Comparison of ENCODE assay signal across 14 cellular contexts in genomic region chr11:72776844-72777754, GRCh38. TPM values are rescaled to one million over a fixed set of nuclear protein-coding genes. Genes with fewer than 3 reads are reported as not detected.
A peak's percentile ranks its signal among the peaks of the same experiment; 100 is the strongest.
DNase-seq lines count a peak whose midpoint lies in the region; ATAC-seq and TF ChIP-seq lines count a peak whose summit lies in the region.
"Had no signal": no experiment of that assay in that cellular context is flagged by ENCODE, and none has a peak within 500 bp of the region (broad histone marks: within the 10 kb centered on the region; RNA-seq: fewer than 3 reads in every experiment).

No MANE protein-coding gene starts in this region.

- H3K27me3 ChIP-seq in vagina (no peaks in the 10 kb centered on the region), A673 (replicated peaks; ENCODE audit: insufficient read depth, low read depth, low read length, poor library complexity) (no peaks in the 10 kb centered on the region)
- H3K27me3 ChIP-seq: sigmoid colon had no signal

- H3K4me3 ChIP-seq in mucosa of descending colon: no peak overlapping the region
- H3K4me3 ChIP-seq in vagina: no peak overlapping the region
- H3K4me3 ChIP-seq in A673 (ENCODE audit: low read depth, low read length, poor library complexity, severe bottlenecking): no peak overlapping the region
- H3K4me3 ChIP-seq: left lung, sigmoid colon had no signal

- H3K36me3 ChIP-seq in mucosa of descending colon (ENCODE audit: low read depth) (no peaks in the 10 kb centered on the region), vagina (no peaks in the 10 kb centered on the region), A673 (ENCODE audit: insufficient read depth, low read length, poor library complexity, severe bottlenecking) (no peaks in the 10 kb centered on the region)
- H3K36me3 ChIP-seq: left lung, sigmoid colon had no signal

- no peaks in the 10 kb centered on the region for H3K9me3 ChIP-seq in mucosa of descending colon
- no peaks in the 10 kb centered on the region for H3K9me3 ChIP-seq in vagina
- H3K9me3 ChIP-seq in A673 (ENCODE audit: low read depth, low read length, poor library complexity, severe bottlenecking): no peaks in the 10 kb centered on the region
- H3K9me3 ChIP-seq: left lung, sigmoid colon had no signal

- H3K4me3 Mint-ChIP-seq in activated CD4-positive, alpha-beta T cell treated with anti-CD3 and anti-CD28 coated beads, Interleukin-2, amount 10 ng/mL, durations not matched to agents 24 days and 14 days: no peak overlapping the region

- POLR2A ChIA-PET in A673 (lab: Charles Lee; ENCODE audit: low non-redundant PET): no interaction called here

- no peak for DNase-seq in activated CD4-positive, alpha-beta T cell treated with anti-CD3 and anti-CD28 coated beads, Interleukin-2, amount 10 ng/mL, durations not matched to agents 24 days and 14 days
- DNase-seq in activated CD4-positive, alpha-beta T cell treated with anti-CD3 and anti-CD28 coated beads for 4 hours: no peak
- DNase-seq in head of caudate nucleus: peak; percentile 59 to 95 (median 80)
- DNase-seq in mucosa of descending colon: peak in 2 of 3 donors; percentile 46 to 62
- DNase-seq in vagina (ENCODE audit: extremely low spot score in 2 of 2): no peak
- DNase-seq in A673 (ENCODE audit: low spot score): no peak
- DNase-seq in MV-4-11 (lab: John Stamatoyannopoulos, UW): no peak
- DNase-seq: activated T-cell treated with anti-CD3 and anti-CD28 coated beads, Interleukin-2, amount 50 U/mL, for 48 hours; central memory CD4-positive, alpha-beta T cell; DND-41; sigmoid colon; T1000 had no signal

- peak overlapping the region; percentile 10 for H3K27ac Mint-ChIP-seq in activated CD4-positive, alpha-beta T cell treated with anti-CD3 and anti-CD28 coated beads, Interleukin-2, amount 10 ng/mL, durations not matched to agents 24 days and 14 days

- H3K4me1 ChIP-seq in mucosa of descending colon (ENCODE audit: low read depth) (peaks cover 40% of the 10 kb centered on the region), vagina (peaks cover 86% of the 10 kb centered on the region), A673 (ENCODE audit: insufficient read depth, low read length, poor library complexity, severe bottlenecking) (peaks cover 23% of the 10 kb centered on the region)

- no TSS peak for BruUV-seq in A673 (replicated peaks; lab: Mats Ljungman, UMichigan)

- intact Hi-C loops in activated CD4-positive, alpha-beta T cell treated with anti-CD3 and anti-CD28 coated beads, Interleukin-2, amount 10 ng/mL, durations not matched to agents 24 days and 14 days (cut with micrococcal nuclease): no loop called here
- intact Hi-C loops in head of caudate nucleus (cut with DNase I) (no loop called here), mucosa of descending colon (cut with DNase I, micrococcal nuclease) (no loop called here), vagina (cut with DNase I) (no loop called here), A673 (cut with micrococcal nuclease; ENCODE audit: unreplicated experiment) (no loop called here)

- no peak for TF ChIP-seq CTCF in mucosa of descending colon (IDR thresholded peaks at IDR 0.05)
- TF ChIP-seq CTCF in vagina (IDR thresholded peaks at IDR 0.05): no peak
- no peak for TF ChIP-seq CTCF in A673 (conservative IDR thresholded peaks at IDR 0.05; ENCODE audit: low read depth, low read length)

- TF ChIP-seq POLR2A in vagina (IDR thresholded peaks at IDR 0.05): no peak

- H3K36me3 Mint-ChIP-seq in activated CD4-positive, alpha-beta T cell treated with anti-CD3 and anti-CD28 coated beads, Interleukin-2, amount 10 ng/mL, durations not matched to agents 24 days and 14 days (ENCODE audit: low read depth): no peaks in the 10 kb centered on the region

- peaks cover 5% of the 10 kb centered on the region for H3K27me3 Mint-ChIP-seq in activated CD4-positive, alpha-beta T cell treated with anti-CD3 and anti-CD28 coated beads, Interleukin-2, amount 10 ng/mL, durations not matched to agents 24 days and 14 days

- peak; percentile 31 for ATAC-seq in mucosa of descending colon
- ATAC-seq in HG03432 (IDR thresholded peaks at IDR 0.05; ENCODE audit: unreplicated experiment): no peak
- ATAC-seq: left lung had no signal

- peaks cover 19% of the 10 kb centered on the region for H3K4me1 Mint-ChIP-seq in activated CD4-positive, alpha-beta T cell treated with anti-CD3 and anti-CD28 coated beads, Interleukin-2, amount 10 ng/mL, durations not matched to agents 24 days and 14 days

- H3K9me3 Mint-ChIP-seq in activated CD4-positive, alpha-beta T cell treated with anti-CD3 and anti-CD28 coated beads, Interleukin-2, amount 10 ng/mL, durations not matched to agents 24 days and 14 days: no peaks in the 10 kb centered on the region

- CTCF ChIA-PET in A673 (lab: Charles Lee): no interaction called here

- H3K27ac ChIP-seq in vagina (peak overlapping the region; percentile 13), A673 (ENCODE audit: low read depth, low read length, poor library complexity, severe bottlenecking) (no peak overlapping the region)
- H3K27ac ChIP-seq: sigmoid colon had no signal

RNA-seq across cellular contexts. Expression of gene STARD10, which starts 16.7 kb away (rescaled TPM):
- 16.3 and 17.2 TPM in 2 replicates for total RNA-seq in activated CD4-positive, alpha-beta T cell treated with anti-CD3 and anti-CD28 coated beads, Interleukin-2, amount 10 ng/mL, durations not matched to agents 24 days and 14 days
- total RNA-seq in mucosa of descending colon (100 to 1,000 TPM; 177 to 472 (median 306) TPM), vagina (75.9 TPM), A673 (2021) (16.9 and 18.3 TPM in 2 replicates)

RNA-seq across cellular contexts. Expression of gene ARAP1, which starts 24.9 kb away (rescaled TPM):
- 76.9 and 81.5 TPM in 2 replicates for total RNA-seq in activated CD4-positive, alpha-beta T cell treated with anti-CD3 and anti-CD28 coated beads, Interleukin-2, amount 10 ng/mL, durations not matched to agents 24 days and 14 days
- total RNA-seq in mucosa of descending colon (10 to 100 TPM; 69.3 to 84.8 (median 84.0) TPM), vagina (59.2 TPM), A673 (2021) (66.1 and 68.4 TPM in 2 replicates)

RNA-seq across cellular contexts. Expression of gene ATG16L2, which starts 37.1 kb away (rescaled TPM):
- total RNA-seq in activated CD4-positive, alpha-beta T cell treated with anti-CD3 and anti-CD28 coated beads, Interleukin-2, amount 10 ng/mL, durations not matched to agents 24 days and 14 days: 74.1 and 75.8 TPM in 2 replicates
- total RNA-seq in mucosa of descending colon (10 to 100 TPM; 37.7 to 64.3 (median 52.5) TPM), vagina (32.2 TPM), A673 (2021) (8.6 and 11.7 TPM in 2 replicates)

Comparison
In these comparisons a context has a peak if more than half of its experiments do, and no peak if none do; other contexts are left out.
1. DNase-seq: peak in head of caudate nucleus (42 of 42) and mucosa of descending colon (2 of 3); none in activated CD4-positive, alpha-beta T cell treated with anti-CD3 and anti-CD28 coated beads, Interleukin-2, amount 10 ng/mL, durations not matched to agents 24 days and 14 days (single experiment), activated CD4-positive, alpha-beta T cell treated with anti-CD3 and anti-CD28 coated beads for 4 hours (0 of 2), vagina (0 of 2), A673 (single experiment) and MV-4-11 (single experiment).